In the genomic region with DNA sequence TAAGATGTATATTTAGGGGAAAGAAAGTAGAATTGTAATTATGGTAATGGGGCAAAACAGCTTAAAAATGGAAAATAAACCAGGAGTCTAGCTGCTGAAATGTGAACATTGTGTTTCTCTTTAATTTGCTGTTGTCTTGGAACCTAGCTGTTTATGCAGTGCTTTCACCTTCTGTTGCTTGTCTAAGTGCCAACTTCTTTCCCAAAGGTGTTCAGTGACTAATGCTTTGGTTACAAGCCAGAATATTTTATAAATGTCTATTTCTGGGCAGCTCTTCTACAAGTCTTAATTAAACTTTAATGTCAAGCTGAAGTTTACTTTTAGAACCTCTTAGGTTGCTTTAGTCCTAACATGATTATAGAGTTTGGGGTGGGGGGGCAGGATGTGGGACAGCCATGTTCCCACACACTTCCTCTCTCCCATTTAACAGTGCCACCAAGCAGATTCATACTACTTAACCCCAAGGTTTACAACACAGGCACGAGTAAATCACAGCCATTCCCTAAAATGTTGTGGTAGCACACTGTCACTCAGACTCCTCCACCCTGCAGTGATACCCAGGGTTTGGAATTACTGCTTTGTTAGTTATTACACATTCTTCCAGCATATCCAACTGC, we compare ENCODE assay signal across 1 cellular context.
TF ChIP-seq lines count a peak whose summit lies in the region.

No MANE protein-coding gene starts in this region.

TF ChIP-seq in H1, 55 proteins besides CTCF, POLR2A, EP300 and RAD21 (continued from another document):
- TF ChIP-seq, protein P1, sequence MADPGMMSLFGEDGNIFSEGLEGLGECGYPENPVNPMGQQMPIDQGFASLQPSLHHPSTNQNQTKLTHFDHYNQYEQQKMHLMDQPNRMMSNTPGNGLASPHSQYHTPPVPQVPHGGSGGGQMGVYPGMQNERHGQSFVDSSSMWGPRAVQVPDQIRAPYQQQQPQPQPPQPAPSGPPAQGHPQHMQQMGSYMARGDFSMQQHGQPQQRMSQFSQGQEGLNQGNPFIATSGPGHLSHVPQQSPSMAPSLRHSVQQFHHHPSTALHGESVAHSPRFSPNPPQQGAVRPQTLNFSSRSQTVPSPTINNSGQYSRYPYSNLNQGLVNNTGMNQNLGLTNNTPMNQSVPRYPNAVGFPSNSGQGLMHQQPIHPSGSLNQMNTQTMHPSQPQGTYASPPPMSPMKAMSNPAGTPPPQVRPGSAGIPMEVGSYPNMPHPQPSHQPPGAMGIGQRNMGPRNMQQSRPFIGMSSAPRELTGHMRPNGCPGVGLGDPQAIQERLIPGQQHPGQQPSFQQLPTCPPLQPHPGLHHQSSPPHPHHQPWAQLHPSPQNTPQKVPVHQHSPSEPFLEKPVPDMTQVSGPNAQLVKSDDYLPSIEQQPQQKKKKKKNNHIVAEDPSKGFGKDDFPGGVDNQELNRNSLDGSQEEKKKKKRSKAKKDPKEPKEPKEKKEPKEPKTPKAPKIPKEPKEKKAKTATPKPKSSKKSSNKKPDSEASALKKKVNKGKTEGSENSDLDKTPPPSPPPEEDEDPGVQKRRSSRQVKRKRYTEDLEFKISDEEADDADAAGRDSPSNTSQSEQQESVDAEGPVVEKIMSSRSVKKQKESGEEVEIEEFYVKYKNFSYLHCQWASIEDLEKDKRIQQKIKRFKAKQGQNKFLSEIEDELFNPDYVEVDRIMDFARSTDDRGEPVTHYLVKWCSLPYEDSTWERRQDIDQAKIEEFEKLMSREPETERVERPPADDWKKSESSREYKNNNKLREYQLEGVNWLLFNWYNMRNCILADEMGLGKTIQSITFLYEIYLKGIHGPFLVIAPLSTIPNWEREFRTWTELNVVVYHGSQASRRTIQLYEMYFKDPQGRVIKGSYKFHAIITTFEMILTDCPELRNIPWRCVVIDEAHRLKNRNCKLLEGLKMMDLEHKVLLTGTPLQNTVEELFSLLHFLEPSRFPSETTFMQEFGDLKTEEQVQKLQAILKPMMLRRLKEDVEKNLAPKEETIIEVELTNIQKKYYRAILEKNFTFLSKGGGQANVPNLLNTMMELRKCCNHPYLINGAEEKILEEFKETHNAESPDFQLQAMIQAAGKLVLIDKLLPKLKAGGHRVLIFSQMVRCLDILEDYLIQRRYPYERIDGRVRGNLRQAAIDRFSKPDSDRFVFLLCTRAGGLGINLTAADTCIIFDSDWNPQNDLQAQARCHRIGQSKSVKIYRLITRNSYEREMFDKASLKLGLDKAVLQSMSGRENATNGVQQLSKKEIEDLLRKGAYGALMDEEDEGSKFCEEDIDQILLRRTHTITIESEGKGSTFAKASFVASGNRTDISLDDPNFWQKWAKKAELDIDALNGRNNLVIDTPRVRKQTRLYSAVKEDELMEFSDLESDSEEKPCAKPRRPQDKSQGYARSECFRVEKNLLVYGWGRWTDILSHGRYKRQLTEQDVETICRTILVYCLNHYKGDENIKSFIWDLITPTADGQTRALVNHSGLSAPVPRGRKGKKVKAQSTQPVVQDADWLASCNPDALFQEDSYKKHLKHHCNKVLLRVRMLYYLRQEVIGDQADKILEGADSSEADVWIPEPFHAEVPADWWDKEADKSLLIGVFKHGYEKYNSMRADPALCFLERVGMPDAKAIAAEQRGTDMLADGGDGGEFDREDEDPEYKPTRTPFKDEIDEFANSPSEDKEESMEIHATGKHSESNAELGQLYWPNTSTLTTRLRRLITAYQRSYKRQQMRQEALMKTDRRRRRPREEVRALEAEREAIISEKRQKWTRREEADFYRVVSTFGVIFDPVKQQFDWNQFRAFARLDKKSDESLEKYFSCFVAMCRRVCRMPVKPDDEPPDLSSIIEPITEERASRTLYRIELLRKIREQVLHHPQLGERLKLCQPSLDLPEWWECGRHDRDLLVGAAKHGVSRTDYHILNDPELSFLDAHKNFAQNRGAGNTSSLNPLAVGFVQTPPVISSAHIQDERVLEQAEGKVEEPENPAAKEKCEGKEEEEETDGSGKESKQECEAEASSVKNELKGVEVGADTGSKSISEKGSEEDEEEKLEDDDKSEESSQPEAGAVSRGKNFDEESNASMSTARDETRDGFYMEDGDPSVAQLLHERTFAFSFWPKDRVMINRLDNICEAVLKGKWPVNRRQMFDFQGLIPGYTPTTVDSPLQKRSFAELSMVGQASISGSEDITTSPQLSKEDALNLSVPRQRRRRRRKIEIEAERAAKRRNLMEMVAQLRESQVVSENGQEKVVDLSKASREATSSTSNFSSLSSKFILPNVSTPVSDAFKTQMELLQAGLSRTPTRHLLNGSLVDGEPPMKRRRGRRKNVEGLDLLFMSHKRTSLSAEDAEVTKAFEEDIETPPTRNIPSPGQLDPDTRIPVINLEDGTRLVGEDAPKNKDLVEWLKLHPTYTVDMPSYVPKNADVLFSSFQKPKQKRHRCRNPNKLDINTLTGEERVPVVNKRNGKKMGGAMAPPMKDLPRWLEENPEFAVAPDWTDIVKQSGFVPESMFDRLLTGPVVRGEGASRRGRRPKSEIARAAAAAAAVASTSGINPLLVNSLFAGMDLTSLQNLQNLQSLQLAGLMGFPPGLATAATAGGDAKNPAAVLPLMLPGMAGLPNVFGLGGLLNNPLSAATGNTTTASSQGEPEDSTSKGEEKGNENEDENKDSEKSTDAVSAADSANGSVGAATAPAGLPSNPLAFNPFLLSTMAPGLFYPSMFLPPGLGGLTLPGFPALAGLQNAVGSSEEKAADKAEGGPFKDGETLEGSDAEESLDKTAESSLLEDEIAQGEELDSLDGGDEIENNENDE (IDR thresholded peaks at IDR 0.05; ENCODE audit: insufficient replicate concordance, low read length): no peak
- TF ChIP-seq HDAC2 (IDR thresholded peaks at IDR 0.05; ENCODE audit: borderline replicate concordance in 1 of 2, low read depth in 2 of 2, low read length in 2 of 2) (no peak), SP4 (IDR thresholded peaks at IDR 0.05; ENCODE audit: low read length) (no peak), SAP30 (IDR thresholded peaks at IDR 0.05; ENCODE audit: insufficient read depth, insufficient replicate concordance, low read length) (no peak), SUZ12 (IDR thresholded peaks at IDR 0.05; ENCODE audit: low read length) (no peak), TBP (IDR thresholded peaks at IDR 0.05; ENCODE audit: low read depth, low read length) (no peak)
